ENCODE assay signal across 10 cellular contexts in genomic region chr2:45992021-45992745, GRCh38.
DNase-seq lines count a peak whose midpoint lies in the region; ATAC-seq and TF ChIP-seq lines count a peak whose summit lies in the region.
"Had no signal": no experiment of that assay in that cellular context is flagged by ENCODE, and none has a peak within 500 bp of the region (broad histone marks: within the 10 kb centered on the region; RNA-seq: fewer than 3 reads in every experiment).

No MANE protein-coding gene starts in this region.

- H3K27me3 ChIP-seq in CD8-positive, alpha-beta T cell (ENCODE audit: insufficient read depth, low read length): no peaks in the 10 kb centered on the region

- no peaks in the 10 kb centered on the region for H3K9me3 Mint-ChIP-seq in CD8-positive, alpha-beta T cell
- peaks cover 8% of the 10 kb centered on the region for H3K9me3 Mint-ChIP-seq in nephron
- H3K9me3 Mint-ChIP-seq: neural crest cell had no signal

- CTCF ChIA-PET in CD8-positive, alpha-beta T cell (lab: Charles Lee): interaction anchor here (1.1 to 2.9 kb wide), 9 partner anchors 10 to 897 kb away, joined by 3 to 28 read pairs (median 8); no protein-coding TSS in a partner anchor

- H3K9me3 ChIP-seq in CD8-positive, alpha-beta T cell (ENCODE audit: low read length): no peaks in the 10 kb centered on the region

- POLR2A ChIA-PET in CD8-positive, alpha-beta T cell (lab: Charles Lee): no interaction called here

- no peaks in the 10 kb centered on the region for H3K36me3 ChIP-seq in CD8-positive, alpha-beta T cell (ENCODE audit: insufficient read depth, low read length)

- peaks cover 4% of the 10 kb centered on the region for H3K4me1 ChIP-seq in CD8-positive, alpha-beta T cell (ENCODE audit: insufficient read depth, low read length)

- H3K4me1 Mint-ChIP-seq in CD8-positive, alpha-beta T cell (ENCODE audit: low read depth): peaks cover 5% of the 10 kb centered on the region
- H3K4me1 Mint-ChIP-seq in nephron: peaks cover 17% of the 10 kb centered on the region
- H3K4me1 Mint-ChIP-seq: neural crest cell had no signal

- intact Hi-C loops in CD8-positive, alpha-beta T cell (cut with DNase I, micrococcal nuclease): loop anchor here (5.0 kb wide), 1 partner anchor 895 kb away; no protein-coding TSS in a partner anchor

- no peak for TF ChIP-seq CTCF in CD8-positive, alpha-beta T cell (IDR thresholded peaks at IDR 0.05)
- no peak for TF ChIP-seq CTCF in nephron (IDR thresholded peaks at IDR 0.05; ENCODE audit: unreplicated experiment in 3 of 3)

- ATAC-seq in CD8-positive, alpha-beta T cell: no peak
- ATAC-seq in esophagus mucosa (peak; percentile 74), GM19035 (IDR thresholded peaks at IDR 0.05; ENCODE audit: unreplicated experiment) (no peak), GM21360 (IDR thresholded peaks at IDR 0.05; ENCODE audit: unreplicated experiment) (no peak)

- H3K27ac ChIP-seq in CD8-positive, alpha-beta T cell (ENCODE audit: low read depth, low read length): no peak overlapping the region
- H3K27ac ChIP-seq: SK-N-MC had no signal

- H3K4me3 Mint-ChIP-seq in CD8-positive, alpha-beta T cell: no peak overlapping the region
- H3K4me3 Mint-ChIP-seq in nephron: no peak overlapping the region
- H3K4me3 Mint-ChIP-seq: neural crest cell had no signal

- peaks cover 14% of the 10 kb centered on the region for H3K36me3 Mint-ChIP-seq in CD8-positive, alpha-beta T cell
- no peaks in the 10 kb centered on the region for H3K36me3 Mint-ChIP-seq in nephron (ENCODE audit: low read depth)

- H3K27me3 Mint-ChIP-seq in CD8-positive, alpha-beta T cell (ENCODE audit: low read depth): no peaks in the 10 kb centered on the region
- no peaks in the 10 kb centered on the region for H3K27me3 Mint-ChIP-seq in nephron (ENCODE audit: low read depth)

- H3K4me3 ChIP-seq in CD8-positive, alpha-beta T cell (ENCODE audit: low read depth, low read length): no peak overlapping the region
- H3K4me3 ChIP-seq: SK-N-MC had no signal

- H3K27ac Mint-ChIP-seq in CD8-positive, alpha-beta T cell: peak overlapping the region; percentile 41
- H3K27ac Mint-ChIP-seq in nephron: peak overlapping the region in 2 of 3 experiments; percentile 25 to 39

- DNase-seq in CD8-positive, alpha-beta T cell: no peak
- DNase-seq in NCI-H2196 (lab: John Stamatoyannopoulos, UW; ENCODE audit: unreplicated experiment) (peak; percentile 67), dermis blood vessel endothelial cell (no peak), NCI-H187 treated with DMSO at 0.1 percent for 48 hours (lab: John Stamatoyannopoulos, UW) (no peak)
